ENCODE assay signal across 17 cellular contexts in the genomic region with DNA sequence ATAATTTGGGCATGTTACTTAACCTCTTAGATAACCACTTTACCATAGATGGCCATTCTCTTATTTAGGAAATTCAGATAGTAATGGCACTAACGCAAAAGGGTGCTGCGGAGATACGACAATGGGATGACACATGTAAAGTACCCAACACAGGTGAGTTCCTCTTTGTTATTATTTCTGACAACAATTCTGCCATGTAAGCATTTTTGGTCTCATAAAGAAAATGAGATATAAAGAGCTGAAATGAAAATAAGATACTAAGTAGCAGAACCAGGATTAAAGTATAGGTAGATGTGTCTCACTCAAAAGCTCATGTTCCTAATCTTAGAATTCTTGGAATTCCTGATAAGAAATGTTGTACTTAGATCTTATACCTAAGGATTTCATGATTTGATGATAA.
"Had no signal": no experiment of that assay in that cellular context is flagged by ENCODE, and none has a peak within 500 bp of the region (broad histone marks: within the 10 kb centered on the region; RNA-seq: fewer than 3 reads in every experiment).

No MANE protein-coding gene starts in this region.

- H3K36me3 ChIP-seq: SJSA1 had no signal

- H3K27me3 ChIP-seq: SJSA1 had no signal

- H3K9me3 ChIP-seq: SJSA1 had no signal

- H3K4me1 ChIP-seq: SJSA1 had no signal

- H3K27ac ChIP-seq: SJSA1, SK-N-MC had no signal

- DNase-seq: KBM-7, NCI-H1092, NCI-H1417 treated with DMSO at 0.1 percent for 48 hours, NCI-H146, NCI-H1694 treated with DMSO at 0.1 percent for 48 hours, NCI-H1930, NCI-H2081, NCI-H2107, NCI-H446 treated with DMSO at 0.1 percent for 48 hours, NCI-H510A treated with DMSO at 0.1 percent for 48 hours, NCI-H526, NCI-H774, Right ventricle myocardium superior, RPMI8226, SIG-M5 had no signal

- H3K4me3 ChIP-seq: SJSA1, SK-N-MC had no signal
